In genomic region chr15:94584833-94585244, GRCh38 we compare ENCODE assay signal across 8 cellular contexts.
DNase-seq lines count a peak whose midpoint lies in the region; ATAC-seq and TF ChIP-seq lines count a peak whose summit lies in the region.

No MANE protein-coding gene starts in this region.

- peaks cover 33 to 46% (median 35%) of the 10 kb centered on the region in 3 donors for H3K4me1 Mint-ChIP-seq in CD8-positive, alpha-beta memory T cell
- H3K4me1 Mint-ChIP-seq in nephron (peaks cover 22% of the 10 kb centered on the region), MCF 10A (ENCODE audit: insufficient read depth, unreplicated experiment) (no peaks in the 10 kb centered on the region)

- DNase-seq in CD8-positive, alpha-beta memory T cell: peak in 4 of 5 donors; percentile 8 to 55 (median 46)
- DNase-seq in activated T-cell treated with anti-CD3 and anti-CD28 coated beads for 1 hour (ENCODE audit: low read depth): peak; percentile 8
- no peak for DNase-seq in NCI-H226
- no peak for DNase-seq in stomach
- DNase-seq in MCF 10A (ENCODE audit: unreplicated experiment): no peak

- BruUV-seq in MCF 10A (replicated peaks; lab: Mats Ljungman, UMichigan): no TSS peak

- 41 to 64% (median 59%) methylated on average over 11 of the region's 11 CpGs for WGBS in stomach, 5 donors

- H3K36me3 Mint-ChIP-seq in CD8-positive, alpha-beta memory T cell: no peaks in the 10 kb centered on the region
- H3K36me3 Mint-ChIP-seq in nephron (ENCODE audit: low read depth) (no peaks in the 10 kb centered on the region), MCF 10A (ENCODE audit: insufficient read depth, unreplicated experiment) (no peaks in the 10 kb centered on the region)

- H3K4me3 ChIP-seq in CD8-positive, alpha-beta memory T cell (ENCODE audit: low read length): no peak overlapping the region
- H3K4me3 ChIP-seq in stomach: no peak overlapping the region

- CTCF ChIA-PET in CD8-positive, alpha-beta memory T cell (lab: Charles Lee): no interaction called here
- CTCF ChIA-PET in MCF 10A (lab: Yijun Ruan, JAX): interaction anchor here (0.8 kb wide), 1 partner anchor 53 kb away, joined by 3 read pairs; no protein-coding TSS in a partner anchor

- H3K27ac Mint-ChIP-seq in CD8-positive, alpha-beta memory T cell: peak overlapping the region in 6 of 8 donors; percentile 13 to 76 (median 63)
- H3K27ac Mint-ChIP-seq in nephron: peak overlapping the region; percentile 52 to 92 (median 92)
- no peak overlapping the region for H3K27ac Mint-ChIP-seq in MCF 10A (ENCODE audit: low read depth, unreplicated experiment)

- TF ChIP-seq CTCF in nephron (IDR thresholded peaks at IDR 0.05; ENCODE audit: unreplicated experiment in 3 of 3) (no peak), stomach (IDR thresholded peaks at IDR 0.05) (no peak), MCF 10A (IDR thresholded peaks at IDR 0.05; ENCODE audit: unreplicated experiment) (no peak)

- H3K27me3 Mint-ChIP-seq in CD8-positive, alpha-beta memory T cell: peaks cover 12 to 64% of the 10 kb centered on the region in 2 donors
- H3K27me3 Mint-ChIP-seq in nephron (ENCODE audit: low read depth) (peaks cover 1% of the 10 kb centered on the region), MCF 10A (ENCODE audit: insufficient read depth, unreplicated experiment) (no peaks in the 10 kb centered on the region)

- H3K27me3 ChIP-seq in CD8-positive, alpha-beta memory T cell (ENCODE audit: insufficient read depth, low read length, poor library complexity, severe bottlenecking): peaks cover 32% of the 10 kb centered on the region
- H3K27me3 ChIP-seq in stomach: peaks cover 0 to 19% (median 0%) of the 10 kb centered on the region in 3 donors

- peaks cover 27% of the 10 kb centered on the region for H3K4me1 ChIP-seq in CD8-positive, alpha-beta memory T cell (ENCODE audit: insufficient read depth, low read length)
- H3K4me1 ChIP-seq in stomach: no peaks in the 10 kb centered on the region

- H3K4me3 Mint-ChIP-seq in CD8-positive, alpha-beta memory T cell: peak overlapping the region in 5 of 7 donors; percentile 54 to 80 (median 72)
- H3K4me3 Mint-ChIP-seq in nephron: peak overlapping the region in 2 of 3 experiments; percentile 9 to 12
- H3K4me3 Mint-ChIP-seq in MCF 10A (ENCODE audit: unreplicated experiment): no peak overlapping the region

- no peaks in the 10 kb centered on the region for H3K36me3 ChIP-seq in CD8-positive, alpha-beta memory T cell (ENCODE audit: insufficient read depth, low read length)
- H3K36me3 ChIP-seq in stomach: no peaks in the 10 kb centered on the region

- no peak for TF ChIP-seq EP300 in stomach (IDR thresholded peaks at IDR 0.05)

- intact Hi-C loops in stomach (cut with DNase I; ENCODE audit: low total_unique reads) (no loop called here), MCF 10A (cut with micrococcal nuclease) (loop anchor here (5.0 kb wide), 1 partner anchor 442 kb away; no protein-coding TSS in a partner anchor)

- POLR2A ChIA-PET in CD8-positive, alpha-beta memory T cell (lab: Charles Lee): no interaction called here
- POLR2A ChIA-PET in MCF 10A (lab: Yijun Ruan, JAX): no interaction called here

- H3K9me3 ChIP-seq in CD8-positive, alpha-beta memory T cell (ENCODE audit: low read length): no peaks in the 10 kb centered on the region
- H3K9me3 ChIP-seq in stomach: no peaks in the 10 kb centered on the region

- H3K9me3 Mint-ChIP-seq in CD8-positive, alpha-beta memory T cell: peaks cover 0 to 2% (median 0%) of the 10 kb centered on the region in 5 donors
- no peaks in the 10 kb centered on the region for H3K9me3 Mint-ChIP-seq in nephron
- no peaks in the 10 kb centered on the region for H3K9me3 Mint-ChIP-seq in MCF 10A (ENCODE audit: unreplicated experiment)

- TF ChIP-seq POLR2A in stomach (IDR thresholded peaks at IDR 0.05): no peak

- H3K27ac ChIP-seq in CD8-positive, alpha-beta memory T cell (ENCODE audit: low read depth, low read length): no peak overlapping the region
- no peak overlapping the region for H3K27ac ChIP-seq in stomach

- peak; percentile 78 for ATAC-seq in GM21360 (IDR thresholded peaks at IDR 0.05; ENCODE audit: unreplicated experiment)
- ATAC-seq in HG03565 (IDR thresholded peaks at IDR 0.05; ENCODE audit: unreplicated experiment): peak; percentile 73

Comparison
In these comparisons a context has a peak if more than half of its experiments do, and no peak if none do; other contexts are left out.
1. DNase-seq: peak in CD8-positive, alpha-beta memory T cell (4 of 5) and activated T-cell treated with anti-CD3 and anti-CD28 coated beads for 1 hour (single experiment); none in NCI-H226 (single experiment), stomach (single experiment) and MCF 10A (single experiment).